ENCODE assay signal across 9 cellular contexts in the genomic region with DNA sequence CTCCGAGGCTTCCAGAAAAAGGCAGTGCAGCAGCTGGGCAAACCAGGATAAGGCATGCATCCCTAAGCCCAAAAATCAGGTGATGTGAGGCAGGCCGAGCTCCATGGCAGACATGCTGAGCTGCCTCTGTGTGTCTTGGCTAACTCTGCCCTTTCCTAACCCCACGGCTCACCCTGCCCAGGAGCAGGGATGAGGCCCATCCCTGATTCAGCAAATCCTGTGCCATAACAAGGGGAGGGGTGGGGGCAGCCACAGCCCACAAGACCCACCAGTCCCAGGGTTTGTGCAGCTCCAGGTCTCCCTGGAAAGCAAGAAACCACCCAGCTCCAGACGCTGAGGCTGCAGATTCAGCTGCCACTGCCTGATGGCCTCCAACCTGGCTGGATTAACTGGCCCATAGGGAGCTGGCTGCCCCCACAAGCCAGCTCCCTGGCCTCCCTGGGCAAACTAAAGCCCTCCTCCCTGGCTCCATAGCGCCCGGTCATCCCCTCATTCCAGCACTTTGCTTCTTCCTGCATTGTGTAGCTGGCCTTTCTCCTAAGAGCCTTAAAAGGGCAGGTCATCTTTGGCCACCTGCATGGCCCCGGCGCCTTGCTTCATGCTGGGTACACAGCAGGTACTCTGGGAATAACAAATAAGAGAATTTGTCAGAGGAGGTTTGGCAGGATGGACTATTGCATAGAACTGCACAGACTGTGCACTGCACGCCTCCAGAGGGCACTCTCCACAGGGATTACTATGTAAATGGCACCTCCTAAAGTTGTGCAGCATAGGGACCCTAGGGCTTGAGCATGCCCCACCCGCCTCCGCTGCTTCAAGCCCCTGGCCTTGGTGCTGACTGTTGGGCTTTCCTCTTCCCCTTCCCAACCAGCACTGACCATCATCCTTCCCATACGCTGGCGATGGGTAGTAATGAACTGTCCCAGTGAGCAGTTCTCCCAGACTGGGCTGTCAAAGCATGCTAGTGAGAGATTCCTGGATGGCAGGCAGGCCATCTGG. TPM values are rescaled to one million over a fixed set of nuclear protein-coding genes. Genes with fewer than 3 reads are reported as not detected.
DNase-seq lines count a peak whose midpoint lies in the region; ATAC-seq, FAIRE-seq and TF ChIP-seq lines count a peak whose summit lies in the region.
"Had no signal": no experiment of that assay in that cellular context is flagged by ENCODE, and none has a peak within 500 bp of the region (broad histone marks: within the 10 kb centered on the region; RNA-seq: fewer than 3 reads in every experiment).

No MANE protein-coding gene starts in this region.

- no TSS peak for BruUV-seq in Panc1 (replicated peaks; lab: Mats Ljungman, UMichigan)

- no peak for FAIRE-seq in GM19239 (lab: Jason Lieb, UNC)

- H3K4me3 ChIP-seq in GM12865 (ENCODE audit: low read depth, low read length) (no peak overlapping the region), Panc1 (ENCODE audit: low read depth in 2 of 2, low read length in 2 of 2) (no peak overlapping the region), fibroblast of pulmonary artery (replicated peaks; ENCODE audit: low read depth, low read length) (no peak overlapping the region)

- POLR2A ChIA-PET in Panc1 (lab: Charles Lee), result no interaction called here

- TF ChIP-seq CTCF in GM12865 (IDR thresholded peaks at IDR 0.05; ENCODE audit: insufficient read depth, low read depth, low read length, missing control alignments) (peak; percentile 30), Panc1 (IDR thresholded peaks at IDR 0.05) (no peak; the same call in 1 of the 2 replicates), fibroblast of pulmonary artery (IDR thresholded peaks at IDR 0.05; ENCODE audit: low read length, missing control alignments) (peak; percentile 57)

- in situ Hi-C loops in Panc1 (cut with HindIII; ENCODE audit: low pct_unique_long_range_greater_than_20kb, low sequenced_read_pairs), result no loop called here

- ATAC-seq in Panc1, result peak; percentile 69
- no peak for ATAC-seq in GM18867 (IDR thresholded peaks at IDR 0.05; ENCODE audit: unreplicated experiment)
- no peak for ATAC-seq in HG02763 (IDR thresholded peaks at IDR 0.05; ENCODE audit: unreplicated experiment)

- CTCF ChIA-PET in Panc1 (lab: Charles Lee), result no interaction called here

- H3K27ac ChIP-seq in Panc1 (ENCODE audit: low read length), result no peak overlapping the region
- H3K27ac ChIP-seq: KMS-11 had no signal

- H3K4me1 ChIP-seq in Panc1 (ENCODE audit: control insufficient read depth, insufficient read depth, low read length), result peaks cover 50% of the 10 kb centered on the region

- intact Hi-C loops in Panc1 (cut with micrococcal nuclease; ENCODE audit: unreplicated experiment), result no loop called here

- DNase-seq in 8988T, result peak; percentile 59
- DNase-seq in GM12865 (ENCODE audit: low read depth), result peak; percentile 32
- DNase-seq in Panc1 (ENCODE audit: low read depth, low spot score), result no peak
- peak; percentile 50 for DNase-seq in fibroblast of pulmonary artery (ENCODE audit: low read depth)
- no peak for DNase-seq in NCI-H226
- no peak for DNase-seq in GM19239 (ENCODE audit: insufficient read length, low spot score)

- H3K36me3 ChIP-seq in Panc1 (ENCODE audit: control insufficient read depth, insufficient read depth, low read length), result no peaks in the 10 kb centered on the region

- H3K9me3 ChIP-seq in Panc1 (ENCODE audit: control insufficient read depth, insufficient read depth, low read depth, low read length), result no peaks in the 10 kb centered on the region

- H3K27me3 ChIP-seq in Panc1 (ENCODE audit: control insufficient read depth, insufficient read depth, low read length), result no peaks in the 10 kb centered on the region

RNA-seq across cellular contexts. Expression of gene STEAP3, which starts 10.7 kb away (rescaled TPM):
- 44.8 TPM for total RNA-seq in Panc1 (2021; ENCODE audit: unreplicated experiment)
- polyA plus RNA-seq in Panc1 (2012; ENCODE audit: insufficient read length), result 57.3 TPM

Comparison
In these comparisons a context has a peak if more than half of its experiments do, and no peak if none do; other contexts are left out.
1. DNase-seq: peak in 8988T (single experiment), GM12865 (single experiment) and fibroblast of pulmonary artery (single experiment); none in Panc1 (single experiment), NCI-H226 (single experiment) and GM19239 (single experiment).